Comparison of ENCODE assay signal across 11 cellular contexts in the genomic region with DNA sequence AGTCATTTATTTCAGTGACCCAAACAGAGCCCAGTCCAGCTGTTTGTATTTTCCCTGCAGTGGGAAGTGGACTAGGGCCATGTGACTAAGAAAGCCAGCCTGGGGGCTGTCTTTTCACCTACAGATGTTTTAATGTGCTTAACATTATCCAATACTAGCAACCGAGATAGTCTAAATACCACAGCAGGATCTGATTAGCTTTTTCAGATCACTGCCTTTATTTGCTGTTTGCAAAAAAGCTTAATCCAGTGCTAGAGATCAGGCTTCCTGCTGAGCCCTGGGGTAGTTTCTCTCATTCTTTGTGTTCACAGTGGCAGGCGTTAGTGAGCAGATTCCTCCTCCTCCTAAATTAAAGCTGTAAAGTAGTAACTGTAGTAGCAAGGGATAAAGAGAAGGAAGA.
A peak's percentile ranks its signal among the peaks of the same experiment; 100 is the strongest.
DNase-seq lines count a peak whose midpoint lies in the region; ATAC-seq and TF ChIP-seq lines count a peak whose summit lies in the region.
"Had no signal": no experiment of that assay in that cellular context is flagged by ENCODE, and none has a peak within 500 bp of the region (broad histone marks: within the 10 kb centered on the region; RNA-seq: fewer than 3 reads in every experiment).

No MANE protein-coding gene starts in this region.

- DNase-seq in AG10803 (ENCODE audit: low read depth): peak; percentile 66
- DNase-seq in NCI-H146 (lab: John Stamatoyannopoulos, UW): peak; percentile 72
- DNase-seq in astrocyte of the spinal cord (ENCODE audit: low read depth, low spot score): peak; percentile 47
- no peak for DNase-seq in SKM-1 (lab: John Stamatoyannopoulos, UW; ENCODE audit: unreplicated experiment)
- no peak for DNase-seq in HEK293T (ENCODE audit: extremely low spot score)
- DNase-seq: activated gamma-delta T cell, NCI-H1105 treated with DMSO at 0.1 percent for 48 hours, T-helper 9 cell had no signal

- ATAC-seq in GM19455 (IDR thresholded peaks at IDR 0.05; ENCODE audit: unreplicated experiment) (no peak), HG02642 (IDR thresholded peaks at IDR 0.05; ENCODE audit: poor library complexity, unreplicated experiment) (no peak)

- no peak for TF ChIP-seq CTCF in AG10803 (conservative IDR thresholded peaks at IDR 0.05; ENCODE audit: low read length)
- no peak for TF ChIP-seq CTCF in astrocyte of the spinal cord (IDR thresholded peaks at IDR 0.05; ENCODE audit: low read depth, low read length)

- CTCF ChIA-PET in HEK293T (lab: Yijun Ruan, JAX): interaction anchor here (0.7 kb wide), 1 partner anchor 1414 kb away, joined by 3 read pairs; no protein-coding TSS in a partner anchor

- in situ Hi-C loops in astrocyte of the spinal cord (cut with HindIII; ENCODE audit: low sequenced_read_pairs): no loop called here

- peak overlapping the region; percentile 32 for H3K27ac ChIP-seq in layer of hippocampus (ENCODE audit: low read depth, low read length)

- H3K4me3 ChIP-seq in AG10803 (ENCODE audit: low read length): no peak overlapping the region
- H3K4me3 ChIP-seq in astrocyte of the spinal cord (ENCODE audit: low read depth, low read length): no peak overlapping the region

- H3K27me3 ChIP-seq in layer of hippocampus (ENCODE audit: control insufficient read depth, insufficient read depth, low read length): no peaks in the 10 kb centered on the region

- POLR2A ChIA-PET in HEK293T (lab: Yijun Ruan, JAX): interaction anchor here (1.4 kb wide), 1 partner anchor 36 kb away, joined by 3 read pairs; no protein-coding TSS in a partner anchor

TF ChIP-seq in HEK293T, 16 proteins besides CTCF, POLR2A, EP300 and RAD21:
- TF ChIP-seq HDGF (IDR thresholded peaks at IDR 0.05; ENCODE audit: borderline replicate concordance) (no peak), LEF1 (IDR thresholded peaks at IDR 0.05; ENCODE audit: borderline replicate concordance) (no peak), FOXA1 (IDR thresholded peaks at IDR 0.05) (no peak), BHLHE40 (IDR thresholded peaks at IDR 0.05; ENCODE audit: borderline replicate concordance) (no peak), L3MBTL2 (conservative IDR thresholded peaks at IDR 0.05) (no peak), CTBP1 (IDR thresholded peaks at IDR 0.05; ENCODE audit: borderline replicate concordance) (no peak), ELF4 (IDR thresholded peaks at IDR 0.05) (no peak), FOXK2 (IDR thresholded peaks at IDR 0.05) (no peak), FOXM1 (IDR thresholded peaks at IDR 0.05; ENCODE audit: borderline replicate concordance) (no peak), SP1 (IDR thresholded peaks at IDR 0.05) (no peak), TARDBP (IDR thresholded peaks at IDR 0.05) (no peak), ARNT (IDR thresholded peaks at IDR 0.05) (no peak), ZNF384 (IDR thresholded peaks at IDR 0.05) (no peak), SUZ12 (IDR thresholded peaks at IDR 0.05) (no peak), NFRKB (IDR thresholded peaks at IDR 0.05) (no peak)
- TF ChIP-seq, protein P1, sequence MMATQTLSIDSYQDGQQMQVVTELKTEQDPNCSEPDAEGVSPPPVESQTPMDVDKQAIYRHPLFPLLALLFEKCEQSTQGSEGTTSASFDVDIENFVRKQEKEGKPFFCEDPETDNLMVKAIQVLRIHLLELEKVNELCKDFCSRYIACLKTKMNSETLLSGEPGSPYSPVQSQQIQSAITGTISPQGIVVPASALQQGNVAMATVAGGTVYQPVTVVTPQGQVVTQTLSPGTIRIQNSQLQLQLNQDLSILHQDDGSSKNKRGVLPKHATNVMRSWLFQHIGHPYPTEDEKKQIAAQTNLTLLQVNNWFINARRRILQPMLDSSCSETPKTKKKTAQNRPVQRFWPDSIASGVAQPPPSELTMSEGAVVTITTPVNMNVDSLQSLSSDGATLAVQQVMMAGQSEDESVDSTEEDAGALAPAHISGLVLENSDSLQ (IDR thresholded peaks at IDR 0.05): no peak

Comparison
In these comparisons a context has a peak if more than half of its experiments do, and no peak if none do; other contexts are left out.
1. DNase-seq: peak in AG10803 (single experiment), NCI-H146 (single experiment) and astrocyte of the spinal cord (single experiment); none in SKM-1 (single experiment) and HEK293T (single experiment).